ENCODE assay signal across 21 cellular contexts in genomic region chr21:21007606-21008005, GRCh38. TPM values are rescaled to one million over a fixed set of nuclear protein-coding genes. Genes with fewer than 3 reads are reported as not detected.
"Had no signal": no experiment of that assay in that cellular context is flagged by ENCODE, and none has a peak within 500 bp of the region (broad histone marks: within the 10 kb centered on the region; RNA-seq: fewer than 3 reads in every experiment).

No MANE protein-coding gene starts in this region.

- H3K27me3 Mint-ChIP-seq: activated CD4-positive, alpha-beta T cell treated with anti-CD3 and anti-CD28 coated beads, Interleukin-2, amount 10 ng/mL, durations not matched to agents 24 days and 14 days; activated naive CD8-positive, alpha-beta T cell treated with anti-CD3 and anti-CD28 coated beads, Interleukin-2, amount 10 ng/mL, durations not matched to agents 7 days and 5 days; activated T-cell treated with anti-CD3 and anti-CD28 coated beads, Interleukin-2, amount 50 U/mL, for 24 hours; memory B cell had no signal

- DNase-seq: activated CD4-positive, alpha-beta T cell treated with anti-CD3 and anti-CD28 coated beads, Interleukin-2, amount 10 ng/mL, durations not matched to agents 24 days and 14 days; activated CD4-positive, CD25-positive, alpha-beta regulatory T cell; activated CD8-positive, alpha-beta T cell treated with anti-CD3 and anti-CD28 coated beads, Interleukin-2, amount 10 ng/mL, durations not matched to agents 7 days and 5 days; activated naive CD4-positive, alpha-beta T cell treated with Interleukin-2 at 50 U/mL for 16 hours; activated naive CD8-positive, alpha-beta T cell treated with anti-CD3 and anti-CD28 coated beads, Interleukin-2, amount 10 ng/mL, durations not matched to agents 7 days and 5 days; activated T-cell treated with anti-CD3 and anti-CD28 coated beads, Interleukin-2, amount 50 U/mL, for 24 hours; anterior cingulate cortex; effector CD4-positive, alpha-beta T cell; left ventricle myocardium superior; naive thymus-derived CD8-positive, alpha-beta T cell; ovary; right lobe of liver; small intestine; stimulated activated CD4-positive, alpha-beta T cell treated with anti-CD3 and anti-CD28 coated beads, Interleukin-15, amount 100 ng/mL, for 24 hours; stimulated activated CD4-positive, alpha-beta T cell treated with anti-CD3 and anti-CD28 coated beads, Interleukin-2, amount 100 ng/mL, for 48 hours; stimulated activated naive CD8-positive, alpha-beta T cell treated with anti-CD3 and anti-CD28 coated beads, Interleukin-15, amount 100 ng/mL, for 72 hours; testis; upper lobe of right lung had no signal

- H3K36me3 Mint-ChIP-seq: activated naive CD8-positive, alpha-beta T cell treated with anti-CD3 and anti-CD28 coated beads, Interleukin-2, amount 10 ng/mL, durations not matched to agents 7 days and 5 days; memory B cell; naive thymus-derived CD8-positive, alpha-beta T cell had no signal

- H3K4me1 Mint-ChIP-seq: activated CD4-positive, alpha-beta T cell treated with anti-CD3 and anti-CD28 coated beads, Interleukin-2, amount 10 ng/mL, durations not matched to agents 24 days and 14 days; activated naive CD8-positive, alpha-beta T cell treated with anti-CD3 and anti-CD28 coated beads, Interleukin-2, amount 10 ng/mL, durations not matched to agents 7 days and 5 days; memory B cell; naive thymus-derived CD8-positive, alpha-beta T cell; stimulated activated naive CD8-positive, alpha-beta T cell treated with anti-CD3 and anti-CD28 coated beads, Interleukin-15, amount 100 ng/mL, for 72 hours had no signal

- H3K4me3 ChIP-seq: ovary, right lobe of liver, testis, upper lobe of right lung had no signal

- H3K27ac Mint-ChIP-seq: activated CD4-positive, alpha-beta T cell treated with anti-CD3 and anti-CD28 coated beads, Interleukin-2, amount 10 ng/mL, durations not matched to agents 24 days and 14 days; activated CD8-positive, alpha-beta T cell treated with anti-CD3 and anti-CD28 coated beads, Interleukin-2, amount 10 ng/mL, durations not matched to agents 7 days and 5 days; activated naive CD8-positive, alpha-beta T cell treated with anti-CD3 and anti-CD28 coated beads, Interleukin-2, amount 10 ng/mL, durations not matched to agents 7 days and 5 days; activated T-cell treated with anti-CD3 and anti-CD28 coated beads, Interleukin-2, amount 50 U/mL, for 24 hours; activated T-helper 2 cell treated with anti-CD3 and anti-CD28 coated beads, Interferon-gamma antibody, Interleukin-2, Interleukin-4, amounts not matched to agents 10 μg/mL and 5 μg/mL and 100 μg/mL, durations not matched to agents 14 hours and 24 hours and 36 hours; memory B cell; naive thymus-derived CD8-positive, alpha-beta T cell; stimulated activated naive CD8-positive, alpha-beta T cell treated with anti-CD3 and anti-CD28 coated beads, Interleukin-15, amount 100 ng/mL, for 72 hours had no signal

- H3K4me3 Mint-ChIP-seq: activated CD4-positive, alpha-beta T cell treated with anti-CD3 and anti-CD28 coated beads, Interleukin-2, amount 10 ng/mL, durations not matched to agents 24 days and 14 days; activated CD8-positive, alpha-beta T cell treated with anti-CD3 and anti-CD28 coated beads, Interleukin-2, amount 10 ng/mL, durations not matched to agents 7 days and 5 days; activated naive CD8-positive, alpha-beta T cell treated with anti-CD3 and anti-CD28 coated beads, Interleukin-2, amount 10 ng/mL, durations not matched to agents 7 days and 5 days; activated T-cell treated with anti-CD3 and anti-CD28 coated beads, Interleukin-2, amount 50 U/mL, for 24 hours; memory B cell; naive thymus-derived CD8-positive, alpha-beta T cell; stimulated activated naive CD8-positive, alpha-beta T cell treated with anti-CD3 and anti-CD28 coated beads, Interleukin-15, amount 100 ng/mL, for 72 hours had no signal

- H3K9me3 Mint-ChIP-seq: activated CD4-positive, alpha-beta T cell treated with anti-CD3 and anti-CD28 coated beads, Interleukin-2, amount 10 ng/mL, durations not matched to agents 24 days and 14 days; activated naive CD8-positive, alpha-beta T cell treated with anti-CD3 and anti-CD28 coated beads, Interleukin-2, amount 10 ng/mL, durations not matched to agents 7 days and 5 days; activated T-cell treated with anti-CD3 and anti-CD28 coated beads, Interleukin-2, amount 50 U/mL, for 24 hours; activated T-helper 2 cell treated with anti-CD3 and anti-CD28 coated beads, Interferon-gamma antibody, Interleukin-2, Interleukin-4, amounts not matched to agents 10 μg/mL and 5 μg/mL and 100 μg/mL, durations not matched to agents 14 hours and 24 hours and 36 hours; memory B cell; naive thymus-derived CD8-positive, alpha-beta T cell; stimulated activated naive CD8-positive, alpha-beta T cell treated with anti-CD3 and anti-CD28 coated beads, Interleukin-15, amount 100 ng/mL, for 72 hours had no signal

- ATAC-seq: activated CD8-positive, alpha-beta T cell treated with anti-CD3 and anti-CD28 coated beads, Interleukin-2, amount 10 ng/mL, durations not matched to agents 7 days and 5 days; esophagus mucosa; left ventricle myocardium superior; naive thymus-derived CD8-positive, alpha-beta T cell; right lobe of liver; stimulated activated naive CD8-positive, alpha-beta T cell treated with anti-CD3 and anti-CD28 coated beads, Interleukin-15, amount 100 ng/mL, for 72 hours; upper lobe of right lung had no signal

RNA-seq across cellular contexts. Expression of gene NCAM2, which starts 9.4 kb away (rescaled TPM):
- total RNA-seq: activated CD4-positive, alpha-beta T cell treated with anti-CD3 and anti-CD28 coated beads, Interleukin-2, amount 10 ng/mL, durations not matched to agents 24 days and 14 days; activated CD8-positive, alpha-beta T cell treated with anti-CD3 and anti-CD28 coated beads, Interleukin-2, amount 10 ng/mL, durations not matched to agents 7 days and 5 days; activated naive CD8-positive, alpha-beta T cell treated with anti-CD3 and anti-CD28 coated beads, Interleukin-2, amount 10 ng/mL, durations not matched to agents 7 days and 5 days; activated T-helper 2 cell treated with anti-CD3 and anti-CD28 coated beads, Interferon-gamma antibody, Interleukin-2, Interleukin-4, amounts not matched to agents 10 μg/mL and 5 μg/mL and 100 μg/mL, durations not matched to agents 14 hours and 24 hours and 36 hours; esophagus mucosa; naive thymus-derived CD8-positive, alpha-beta T cell had no signal
